9 cellular contexts compared by ENCODE assay signal in the genomic region with DNA sequence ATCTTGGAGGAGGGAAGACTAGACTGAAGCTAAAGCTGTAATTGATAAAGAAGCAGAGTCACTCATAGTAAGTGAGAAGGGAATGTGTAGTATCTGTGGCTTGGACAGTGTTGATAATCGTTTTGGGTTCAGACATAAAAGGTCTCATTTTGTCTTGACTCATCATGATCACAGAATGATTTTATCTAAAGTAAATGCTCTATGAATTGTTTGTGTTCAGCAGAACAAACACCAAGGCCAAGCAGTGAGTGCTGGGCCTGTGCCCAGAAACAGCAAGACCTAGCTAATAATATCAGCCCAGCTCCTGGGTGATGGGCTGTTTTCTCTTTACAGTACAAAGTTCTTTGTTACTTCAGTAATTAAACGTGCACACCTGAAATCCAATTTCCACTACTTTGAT. TPM values are rescaled to one million over a fixed set of nuclear protein-coding genes. Genes with fewer than 3 reads are reported as not detected.
DNase-seq lines count a peak whose midpoint lies in the region; ATAC-seq and TF ChIP-seq lines count a peak whose summit lies in the region.
"Had no signal": no experiment of that assay in that cellular context is flagged by ENCODE, and none has a peak within 500 bp of the region (broad histone marks: within the 10 kb centered on the region; RNA-seq: fewer than 3 reads in every experiment).

No MANE protein-coding gene starts in this region.

- TF ChIP-seq CTCF in retinal pigment epithelial cell (conservative IDR thresholded peaks at IDR 0.05; ENCODE audit: low read depth, low read length): no peak

- no peaks in the 10 kb centered on the region for H3K36me3 Mint-ChIP-seq in activated T-helper 2 cell treated with anti-CD3 and anti-CD28 coated beads, Interferon-gamma antibody, Interleukin-2, Interleukin-4, amounts not matched to agents 10 μg/mL and 5 μg/mL and 100 μg/mL, durations not matched to agents 14 hours and 24 hours and 36 hours (ENCODE audit: low read depth)
- no peaks in the 10 kb centered on the region for H3K36me3 Mint-ChIP-seq in activated T-cell treated with anti-CD3 and anti-CD28 coated beads, Interleukin-2, amount 50 U/mL, for 72 hours (ENCODE audit: insufficient read depth in 2 of 2)

- H3K9me3 Mint-ChIP-seq in activated T-helper 2 cell treated with anti-CD3 and anti-CD28 coated beads, Interferon-gamma antibody, Interleukin-2, Interleukin-4, amounts not matched to agents 10 μg/mL and 5 μg/mL and 100 μg/mL, durations not matched to agents 14 hours and 24 hours and 36 hours: no peaks in the 10 kb centered on the region
- no peaks in the 10 kb centered on the region for H3K9me3 Mint-ChIP-seq in activated T-cell treated with anti-CD3 and anti-CD28 coated beads, Interleukin-2, amount 50 U/mL, for 72 hours

- H3K27ac Mint-ChIP-seq in activated T-helper 2 cell treated with anti-CD3 and anti-CD28 coated beads, Interferon-gamma antibody, Interleukin-2, Interleukin-4, amounts not matched to agents 10 μg/mL and 5 μg/mL and 100 μg/mL, durations not matched to agents 14 hours and 24 hours and 36 hours: no peak overlapping the region
- no peak overlapping the region for H3K27ac Mint-ChIP-seq in activated T-cell treated with anti-CD3 and anti-CD28 coated beads, Interleukin-2, amount 50 U/mL, for 72 hours

- intact Hi-C loops in activated T-helper 2 cell treated with anti-CD3 and anti-CD28 coated beads, Interferon-gamma antibody, Interleukin-2, Interleukin-4, amounts not matched to agents 10 μg/mL and 5 μg/mL and 100 μg/mL, durations not matched to agents 14 hours and 24 hours and 36 hours (cut with micrococcal nuclease): no loop called here

- no peak for ATAC-seq in GM18870 (IDR thresholded peaks at IDR 0.05; ENCODE audit: unreplicated experiment)
- no peak for ATAC-seq in activated T-cell treated with anti-CD3 and anti-CD28 coated beads, Interleukin-2, amount 50 U/mL, for 72 hours (replicated peaks in 1 of 2)

- H3K27me3 Mint-ChIP-seq in activated T-helper 2 cell treated with anti-CD3 and anti-CD28 coated beads, Interferon-gamma antibody, Interleukin-2, Interleukin-4, amounts not matched to agents 10 μg/mL and 5 μg/mL and 100 μg/mL, durations not matched to agents 14 hours and 24 hours and 36 hours (ENCODE audit: low read depth): no peaks in the 10 kb centered on the region
- no peaks in the 10 kb centered on the region for H3K27me3 Mint-ChIP-seq in activated T-cell treated with anti-CD3 and anti-CD28 coated beads, Interleukin-2, amount 50 U/mL, for 72 hours (ENCODE audit: low read depth)

- DNase-seq in G401 (ENCODE audit: low spot score) (peak; percentile 81), NCI-H69 (lab: John Stamatoyannopoulos, UW) (peak; percentile 96), fibroblast of peridontal ligament (ENCODE audit: extremely low read depth) (peak; percentile 49), retinal pigment epithelial cell (ENCODE audit: low read depth) (peak; percentile 29), cerebellar nuclear complex (lab: John Stamatoyannopoulos, UW) (no peak)
- no peak for DNase-seq in activated T-helper 2 cell treated with anti-CD3 and anti-CD28 coated beads, Interferon-gamma antibody, Interleukin-2, Interleukin-4, amounts not matched to agents 10 μg/mL and 5 μg/mL and 100 μg/mL, durations not matched to agents 14 hours and 24 hours and 36 hours (ENCODE audit: low spot score)
- no peak for DNase-seq in activated T-cell treated with anti-CD3 and anti-CD28 coated beads, Interleukin-2, amount 50 U/mL, for 72 hours
- DNase-seq: activated CD4-positive, alpha-beta T cell treated with anti-CD3 and anti-CD28 coated beads for 4 hours had no signal

- H3K4me3 ChIP-seq in retinal pigment epithelial cell (ENCODE audit: low read length): no peak overlapping the region

- no peak overlapping the region for H3K4me3 Mint-ChIP-seq in activated T-helper 2 cell treated with anti-CD3 and anti-CD28 coated beads, Interferon-gamma antibody, Interleukin-2, Interleukin-4, amounts not matched to agents 10 μg/mL and 5 μg/mL and 100 μg/mL, durations not matched to agents 14 hours and 24 hours and 36 hours (ENCODE audit: low read depth)
- no peak overlapping the region for H3K4me3 Mint-ChIP-seq in activated T-cell treated with anti-CD3 and anti-CD28 coated beads, Interleukin-2, amount 50 U/mL, for 72 hours

- no peaks in the 10 kb centered on the region for H3K4me1 Mint-ChIP-seq in activated T-helper 2 cell treated with anti-CD3 and anti-CD28 coated beads, Interferon-gamma antibody, Interleukin-2, Interleukin-4, amounts not matched to agents 10 μg/mL and 5 μg/mL and 100 μg/mL, durations not matched to agents 14 hours and 24 hours and 36 hours (ENCODE audit: low read depth)
- H3K4me1 Mint-ChIP-seq in activated T-cell treated with anti-CD3 and anti-CD28 coated beads, Interleukin-2, amount 50 U/mL, for 72 hours (ENCODE audit: low read depth): no peaks in the 10 kb centered on the region

- in situ Hi-C loops in G401 (cut with HindIII; ENCODE audit: low sequenced_read_pairs): no loop called here

RNA-seq across cellular contexts. Expression of a gene that starts 26.7 kb away (rescaled TPM):
- total RNA-seq in G401 (2014; rRNA removed; shearing (Covaris generic)): not detected in 2 replicates
- not detected in 2 replicates for total RNA-seq in activated T-helper 2 cell treated with anti-CD3 and anti-CD28 coated beads, Interferon-gamma antibody, Interleukin-2, Interleukin-4, amounts not matched to agents 10 μg/mL and 5 μg/mL and 100 μg/mL, durations not matched to agents 14 hours and 24 hours and 36 hours
- under 1 TPM; 0.21 to 0.65 TPM for total RNA-seq in activated T-cell treated with anti-CD3 and anti-CD28 coated beads, Interleukin-2, amount 50 U/mL, for 72 hours

Comparison
In these comparisons a context has a peak if more than half of its experiments do, and no peak if none do; other contexts are left out.
1. DNase-seq: peak in G401 (single experiment), NCI-H69 (single experiment), fibroblast of peridontal ligament (single experiment) and retinal pigment epithelial cell (single experiment); none in activated T-helper 2 cell treated with anti-CD3 and anti-CD28 coated beads, Interferon-gamma antibody, Interleukin-2, Interleukin-4, amounts not matched to agents 10 μg/mL and 5 μg/mL and 100 μg/mL, durations not matched to agents 14 hours and 24 hours and 36 hours (single experiment), cerebellar nuclear complex (0 of 2) and activated T-cell treated with anti-CD3 and anti-CD28 coated beads, Interleukin-2, amount 50 U/mL, for 72 hours (0 of 2).